ENCODE assay signal across 1 cellular context in the genomic region with DNA sequence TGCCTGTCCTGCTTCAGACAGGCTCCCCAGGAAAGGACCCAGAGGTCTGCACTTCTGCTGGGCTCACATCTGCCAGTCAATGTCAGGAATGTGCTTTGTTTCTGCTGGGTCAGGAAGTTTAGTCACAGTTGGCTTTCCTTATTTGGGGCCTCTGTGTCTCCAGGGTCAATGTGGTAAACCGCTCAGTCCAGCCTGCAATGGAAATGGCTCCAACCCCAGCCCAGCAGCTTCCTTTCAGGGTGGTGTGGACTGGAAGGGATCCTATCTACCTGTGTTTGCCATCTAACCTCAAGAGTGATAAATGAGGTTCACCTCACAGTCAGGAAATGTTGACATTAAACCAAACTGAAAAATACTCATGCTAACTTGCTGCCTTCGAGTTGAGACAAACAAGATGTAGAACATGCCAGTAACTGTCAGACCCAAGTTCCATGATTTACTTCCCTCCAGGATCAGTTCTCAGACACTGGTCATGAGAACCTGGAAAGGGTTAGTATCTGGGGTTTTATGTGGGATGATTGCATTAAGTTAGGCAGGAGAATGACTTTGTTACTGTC.
A peak's percentile ranks its signal among the peaks of the same experiment; 100 is the strongest.
TF ChIP-seq lines count a peak whose summit lies in the region.

No MANE protein-coding gene starts in this region.

TF ChIP-seq in K562, 482 proteins besides CTCF, POLR2A, EP300 and RAD21 (continued from another document and continues in another):
- TF ChIP-seq, protein P1, sequence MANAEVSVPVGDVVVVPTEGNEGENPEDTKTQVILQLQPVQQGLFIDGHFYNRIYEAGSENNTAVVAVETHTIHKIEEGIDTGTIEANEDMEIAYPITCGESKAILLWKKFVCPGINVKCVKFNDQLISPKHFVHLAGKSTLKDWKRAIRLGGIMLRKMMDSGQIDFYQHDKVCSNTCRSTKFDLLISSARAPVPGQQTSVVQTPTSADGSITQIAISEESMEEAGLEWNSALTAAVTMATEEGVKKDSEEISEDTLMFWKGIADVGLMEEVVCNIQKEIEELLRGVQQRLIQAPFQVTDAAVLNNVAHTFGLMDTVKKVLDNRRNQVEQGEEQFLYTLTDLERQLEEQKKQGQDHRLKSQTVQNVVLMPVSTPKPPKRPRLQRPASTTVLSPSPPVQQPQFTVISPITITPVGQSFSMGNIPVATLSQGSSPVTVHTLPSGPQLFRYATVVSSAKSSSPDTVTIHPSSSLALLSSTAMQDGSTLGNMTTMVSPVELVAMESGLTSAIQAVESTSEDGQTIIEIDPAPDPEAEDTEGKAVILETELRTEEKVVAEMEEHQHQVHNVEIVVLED (CRISPR knock-in tag; IDR thresholded peaks at IDR 0.05) = no peak
- TF ChIP-seq CBFB (CRISPR knock-in tag; IDR thresholded peaks at IDR 0.05) (peak; percentile 93), NFIC (IDR thresholded peaks at IDR 0.05) (0 out of 2 replicates have a peak, but pooled peaks have one; percentile 22), KDM1A (IDR thresholded peaks at IDR 0.05) (peak; percentile 85 to 87), RUNX1 (IDR thresholded peaks at IDR 0.05; ENCODE audit: low read depth) (peak; percentile 78; the same call in 1 of the 2 replicates), ZNF232 (CRISPR knock-in tag; IDR thresholded peaks at IDR 0.05) (no peak), C11orf30 (IDR thresholded peaks at IDR 0.05; ENCODE audit: low read depth) (peak; percentile 85), TAL1 (IDR thresholded peaks at IDR 0.05) (peak; percentile 34; the same call in 1 of the 2 replicates), NELFE (IDR thresholded peaks at IDR 0.05; ENCODE audit: insufficient read depth, insufficient read length) (no peak), HDAC3 (IDR thresholded peaks at IDR 0.05; ENCODE audit: borderline replicate concordance, partially characterized antibody) (peak; percentile 35), MEIS2 (IDR thresholded peaks at IDR 0.05; ENCODE audit: partially characterized antibody) (peak; percentile 90), CREM (IDR thresholded peaks at IDR 0.05; ENCODE audit: low read depth) (peak; percentile 64), NFE2 (IDR thresholded peaks at IDR 0.05; ENCODE audit: low read depth) (peak; percentile 67), CBFA2T2 (conservative IDR thresholded peaks at IDR 0.05) (peak; percentile 59), RNF2 (IDR thresholded peaks at IDR 0.05) (peak; percentile 74; the same call in 1 of the 2 replicates), SMARCE1 (IDR thresholded peaks at IDR 0.05) (peak; percentile 77; the same call in 1 of the 2 replicates), ZNF586 (CRISPR knock-in tag; conservative IDR thresholded peaks at IDR 0.05) (no peak), STAG1 (CRISPR knock-in tag; IDR thresholded peaks at IDR 0.05; ENCODE audit: borderline replicate concordance) (no peak), ZNF311 (CRISPR knock-in tag; IDR thresholded peaks at IDR 0.05) (no peak), PHF21A (IDR thresholded peaks at IDR 0.05; ENCODE audit: borderline replicate concordance, low read depth) (no peak), ETV1 (tag; conservative IDR thresholded peaks at IDR 0.05; ENCODE audit: low read depth) (peak; percentile 60; the same call in 1 of the 2 replicates), MIER1 (IDR thresholded peaks at IDR 0.05; ENCODE audit: low read depth) (no peak), MYNN (IDR thresholded peaks at IDR 0.05) (peak; percentile 59; the same call in 1 of the 2 replicates), MYNN (CRISPR knock-in tag; IDR thresholded peaks at IDR 0.05) (no peak), FOSL1 (tag; conservative IDR thresholded peaks at IDR 0.05) (peak; percentile 82), ATF1 (CRISPR knock-in tag; IDR thresholded peaks at IDR 0.05) (no peak), ATF1 (tag; IDR thresholded peaks at IDR 0.05) (no peak), IRF2 (CRISPR knock-in tag; IDR thresholded peaks at IDR 0.05) (no peak), DPF2 (IDR thresholded peaks at IDR 0.05) (peak; percentile 83), MAFG (tag; conservative IDR thresholded peaks at IDR 0.05) (peak; percentile 27), TBL1XR1 (IDR thresholded peaks at IDR 0.05; ENCODE audit: low read length in 2 of 2) (0 out of 4 replicates have a peak, but pooled peaks of 1 of the 2 experiments have one; percentile 33), SMAD1 (IDR thresholded peaks at IDR 0.05; ENCODE audit: low read depth, low read length, partially characterized antibody) (no peak)
- TF ChIP-seq, protein P2, sequence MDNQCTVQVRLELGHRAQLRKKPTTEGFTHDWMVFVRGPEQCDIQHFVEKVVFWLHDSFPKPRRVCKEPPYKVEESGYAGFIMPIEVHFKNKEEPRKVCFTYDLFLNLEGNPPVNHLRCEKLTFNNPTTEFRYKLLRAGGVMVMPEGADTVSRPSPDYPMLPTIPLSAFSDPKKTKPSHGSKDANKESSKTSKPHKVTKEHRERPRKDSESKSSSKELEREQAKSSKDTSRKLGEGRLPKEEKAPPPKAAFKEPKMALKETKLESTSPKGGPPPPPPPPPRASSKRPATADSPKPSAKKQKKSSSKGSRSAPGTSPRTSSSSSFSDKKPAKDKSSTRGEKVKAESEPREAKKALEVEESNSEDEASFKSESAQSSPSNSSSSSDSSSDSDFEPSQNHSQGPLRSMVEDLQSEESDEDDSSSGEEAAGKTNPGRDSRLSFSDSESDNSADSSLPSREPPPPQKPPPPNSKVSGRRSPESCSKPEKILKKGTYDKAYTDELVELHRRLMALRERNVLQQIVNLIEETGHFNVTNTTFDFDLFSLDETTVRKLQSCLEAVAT (IDR thresholded peaks at IDR 0.05) = peak in 1 of 2 experiments; percentile 79; a peak in 2 of 4 replicates
- TF ChIP-seq, protein P3, sequence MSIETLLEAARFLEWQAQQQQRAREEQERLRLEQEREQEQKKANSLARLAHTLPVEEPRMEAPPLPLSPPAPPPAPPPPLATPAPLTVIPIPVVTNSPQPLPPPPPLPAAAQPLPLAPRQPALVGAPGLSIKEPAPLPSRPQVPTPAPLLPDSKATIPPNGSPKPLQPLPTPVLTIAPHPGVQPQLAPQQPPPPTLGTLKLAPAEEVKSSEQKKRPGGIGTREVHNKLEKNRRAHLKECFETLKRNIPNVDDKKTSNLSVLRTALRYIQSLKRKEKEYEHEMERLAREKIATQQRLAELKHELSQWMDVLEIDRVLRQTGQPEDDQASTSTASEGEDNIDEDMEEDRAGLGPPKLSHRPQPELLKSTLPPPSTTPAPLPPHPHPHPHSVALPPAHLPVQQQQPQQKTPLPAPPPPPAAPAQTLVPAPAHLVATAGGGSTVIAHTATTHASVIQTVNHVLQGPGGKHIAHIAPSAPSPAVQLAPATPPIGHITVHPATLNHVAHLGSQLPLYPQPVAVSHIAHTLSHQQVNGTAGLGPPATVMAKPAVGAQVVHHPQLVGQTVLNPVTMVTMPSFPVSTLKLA (conservative IDR thresholded peaks at IDR 0.05) = peak in 1 of 2 experiments; percentile 28; a peak in 1 of 4 replicates
- TF ChIP-seq, protein P4, sequence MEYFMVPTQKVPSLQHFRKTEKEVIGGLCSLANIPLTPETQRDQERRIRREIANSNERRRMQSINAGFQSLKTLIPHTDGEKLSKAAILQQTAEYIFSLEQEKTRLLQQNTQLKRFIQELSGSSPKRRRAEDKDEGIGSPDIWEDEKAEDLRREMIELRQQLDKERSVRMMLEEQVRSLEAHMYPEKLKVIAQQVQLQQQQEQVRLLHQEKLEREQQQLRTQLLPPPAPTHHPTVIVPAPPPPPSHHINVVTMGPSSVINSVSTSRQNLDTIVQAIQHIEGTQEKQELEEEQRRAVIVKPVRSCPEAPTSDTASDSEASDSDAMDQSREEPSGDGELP (CRISPR knock-in tag; IDR thresholded peaks at IDR 0.05; ENCODE audit: borderline replicate concordance) = peak; percentile 76
- TF ChIP-seq, protein P5, sequence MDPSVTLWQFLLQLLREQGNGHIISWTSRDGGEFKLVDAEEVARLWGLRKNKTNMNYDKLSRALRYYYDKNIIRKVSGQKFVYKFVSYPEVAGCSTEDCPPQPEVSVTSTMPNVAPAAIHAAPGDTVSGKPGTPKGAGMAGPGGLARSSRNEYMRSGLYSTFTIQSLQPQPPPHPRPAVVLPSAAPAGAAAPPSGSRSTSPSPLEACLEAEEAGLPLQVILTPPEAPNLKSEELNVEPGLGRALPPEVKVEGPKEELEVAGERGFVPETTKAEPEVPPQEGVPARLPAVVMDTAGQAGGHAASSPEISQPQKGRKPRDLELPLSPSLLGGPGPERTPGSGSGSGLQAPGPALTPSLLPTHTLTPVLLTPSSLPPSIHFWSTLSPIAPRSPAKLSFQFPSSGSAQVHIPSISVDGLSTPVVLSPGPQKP (CRISPR knock-in tag; IDR thresholded peaks at IDR 0.05) = no peak
- TF ChIP-seq, protein P6, sequence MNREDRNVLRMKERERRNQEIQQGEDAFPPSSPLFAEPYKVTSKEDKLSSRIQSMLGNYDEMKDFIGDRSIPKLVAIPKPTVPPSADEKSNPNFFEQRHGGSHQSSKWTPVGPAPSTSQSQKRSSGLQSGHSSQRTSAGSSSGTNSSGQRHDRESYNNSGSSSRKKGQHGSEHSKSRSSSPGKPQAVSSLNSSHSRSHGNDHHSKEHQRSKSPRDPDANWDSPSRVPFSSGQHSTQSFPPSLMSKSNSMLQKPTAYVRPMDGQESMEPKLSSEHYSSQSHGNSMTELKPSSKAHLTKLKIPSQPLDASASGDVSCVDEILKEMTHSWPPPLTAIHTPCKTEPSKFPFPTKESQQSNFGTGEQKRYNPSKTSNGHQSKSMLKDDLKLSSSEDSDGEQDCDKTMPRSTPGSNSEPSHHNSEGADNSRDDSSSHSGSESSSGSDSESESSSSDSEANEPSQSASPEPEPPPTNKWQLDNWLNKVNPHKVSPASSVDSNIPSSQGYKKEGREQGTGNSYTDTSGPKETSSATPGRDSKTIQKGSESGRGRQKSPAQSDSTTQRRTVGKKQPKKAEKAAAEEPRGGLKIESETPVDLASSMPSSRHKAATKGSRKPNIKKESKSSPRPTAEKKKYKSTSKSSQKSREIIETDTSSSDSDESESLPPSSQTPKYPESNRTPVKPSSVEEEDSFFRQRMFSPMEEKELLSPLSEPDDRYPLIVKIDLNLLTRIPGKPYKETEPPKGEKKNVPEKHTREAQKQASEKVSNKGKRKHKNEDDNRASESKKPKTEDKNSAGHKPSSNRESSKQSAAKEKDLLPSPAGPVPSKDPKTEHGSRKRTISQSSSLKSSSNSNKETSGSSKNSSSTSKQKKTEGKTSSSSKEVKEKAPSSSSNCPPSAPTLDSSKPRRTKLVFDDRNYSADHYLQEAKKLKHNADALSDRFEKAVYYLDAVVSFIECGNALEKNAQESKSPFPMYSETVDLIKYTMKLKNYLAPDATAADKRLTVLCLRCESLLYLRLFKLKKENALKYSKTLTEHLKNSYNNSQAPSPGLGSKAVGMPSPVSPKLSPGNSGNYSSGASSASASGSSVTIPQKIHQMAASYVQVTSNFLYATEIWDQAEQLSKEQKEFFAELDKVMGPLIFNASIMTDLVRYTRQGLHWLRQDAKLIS (CRISPR knock-in tag; IDR thresholded peaks at IDR 0.05) = no peak
- TF ChIP-seq, protein P7, sequence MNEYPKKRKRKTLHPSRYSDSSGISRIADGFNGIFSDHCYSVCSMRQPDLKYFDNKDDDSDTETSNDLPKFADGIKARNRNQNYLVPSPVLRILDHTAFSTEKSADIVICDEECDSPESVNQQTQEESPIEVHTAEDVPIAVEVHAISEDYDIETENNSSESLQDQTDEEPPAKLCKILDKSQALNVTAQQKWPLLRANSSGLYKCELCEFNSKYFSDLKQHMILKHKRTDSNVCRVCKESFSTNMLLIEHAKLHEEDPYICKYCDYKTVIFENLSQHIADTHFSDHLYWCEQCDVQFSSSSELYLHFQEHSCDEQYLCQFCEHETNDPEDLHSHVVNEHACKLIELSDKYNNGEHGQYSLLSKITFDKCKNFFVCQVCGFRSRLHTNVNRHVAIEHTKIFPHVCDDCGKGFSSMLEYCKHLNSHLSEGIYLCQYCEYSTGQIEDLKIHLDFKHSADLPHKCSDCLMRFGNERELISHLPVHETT (CRISPR knock-in tag; conservative IDR thresholded peaks at IDR 0.05 in 1 of 2, IDR thresholded peaks at IDR 0.05 in 1 of 2) = 0 out of 4 replicates have a peak, but pooled peaks of 1 of the 2 experiments have one; percentile 21
- TF ChIP-seq, protein P8, sequence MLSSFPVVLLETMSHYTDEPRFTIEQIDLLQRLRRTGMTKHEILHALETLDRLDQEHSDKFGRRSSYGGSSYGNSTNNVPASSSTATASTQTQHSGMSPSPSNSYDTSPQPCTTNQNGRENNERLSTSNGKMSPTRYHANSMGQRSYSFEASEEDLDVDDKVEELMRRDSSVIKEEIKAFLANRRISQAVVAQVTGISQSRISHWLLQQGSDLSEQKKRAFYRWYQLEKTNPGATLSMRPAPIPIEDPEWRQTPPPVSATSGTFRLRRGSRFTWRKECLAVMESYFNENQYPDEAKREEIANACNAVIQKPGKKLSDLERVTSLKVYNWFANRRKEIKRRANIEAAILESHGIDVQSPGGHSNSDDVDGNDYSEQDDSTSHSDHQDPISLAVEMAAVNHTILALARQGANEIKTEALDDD (IDR thresholded peaks at IDR 0.05) = peak; percentile 92
- TF ChIP-seq, protein P9, sequence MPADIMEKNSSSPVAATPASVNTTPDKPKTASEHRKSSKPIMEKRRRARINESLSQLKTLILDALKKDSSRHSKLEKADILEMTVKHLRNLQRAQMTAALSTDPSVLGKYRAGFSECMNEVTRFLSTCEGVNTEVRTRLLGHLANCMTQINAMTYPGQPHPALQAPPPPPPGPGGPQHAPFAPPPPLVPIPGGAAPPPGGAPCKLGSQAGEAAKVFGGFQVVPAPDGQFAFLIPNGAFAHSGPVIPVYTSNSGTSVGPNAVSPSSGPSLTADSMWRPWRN (IDR thresholded peaks at IDR 0.05; ENCODE audit: low read depth) = peak; percentile 74
- TF ChIP-seq, protein P10, sequence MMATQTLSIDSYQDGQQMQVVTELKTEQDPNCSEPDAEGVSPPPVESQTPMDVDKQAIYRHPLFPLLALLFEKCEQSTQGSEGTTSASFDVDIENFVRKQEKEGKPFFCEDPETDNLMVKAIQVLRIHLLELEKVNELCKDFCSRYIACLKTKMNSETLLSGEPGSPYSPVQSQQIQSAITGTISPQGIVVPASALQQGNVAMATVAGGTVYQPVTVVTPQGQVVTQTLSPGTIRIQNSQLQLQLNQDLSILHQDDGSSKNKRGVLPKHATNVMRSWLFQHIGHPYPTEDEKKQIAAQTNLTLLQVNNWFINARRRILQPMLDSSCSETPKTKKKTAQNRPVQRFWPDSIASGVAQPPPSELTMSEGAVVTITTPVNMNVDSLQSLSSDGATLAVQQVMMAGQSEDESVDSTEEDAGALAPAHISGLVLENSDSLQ (IDR thresholded peaks at IDR 0.05) = peak; percentile 91
- TF ChIP-seq, protein P11, sequence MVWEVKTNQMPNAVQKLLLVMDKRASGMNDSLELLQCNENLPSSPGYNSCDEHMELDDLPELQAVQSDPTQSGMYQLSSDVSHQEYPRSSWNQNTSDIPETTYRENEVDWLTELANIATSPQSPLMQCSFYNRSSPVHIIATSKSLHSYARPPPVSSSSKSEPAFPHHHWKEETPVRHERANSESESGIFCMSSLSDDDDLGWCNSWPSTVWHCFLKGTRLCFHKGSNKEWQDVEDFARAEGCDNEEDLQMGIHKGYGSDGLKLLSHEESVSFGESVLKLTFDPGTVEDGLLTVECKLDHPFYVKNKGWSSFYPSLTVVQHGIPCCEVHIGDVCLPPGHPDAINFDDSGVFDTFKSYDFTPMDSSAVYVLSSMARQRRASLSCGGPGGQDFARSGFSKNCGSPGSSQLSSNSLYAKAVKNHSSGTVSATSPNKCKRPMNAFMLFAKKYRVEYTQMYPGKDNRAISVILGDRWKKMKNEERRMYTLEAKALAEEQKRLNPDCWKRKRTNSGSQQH (CRISPR knock-in tag; IDR thresholded peaks at IDR 0.05) = 0 out of 2 replicates have a peak, but pooled peaks have one; percentile 30
- TF ChIP-seq, protein P12, sequence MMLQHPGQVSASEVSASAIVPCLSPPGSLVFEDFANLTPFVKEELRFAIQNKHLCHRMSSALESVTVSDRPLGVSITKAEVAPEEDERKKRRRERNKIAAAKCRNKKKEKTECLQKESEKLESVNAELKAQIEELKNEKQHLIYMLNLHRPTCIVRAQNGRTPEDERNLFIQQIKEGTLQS (IDR thresholded peaks at IDR 0.05) = no peak; the same call in 1 of the 2 replicates
- TF ChIP-seq, protein P12 (CRISPR knock-in tag; conservative IDR thresholded peaks at IDR 0.05) = 0 out of 2 replicates have a peak, but pooled peaks have one; percentile 34
